ENCODE assay signal across 26 cellular contexts in genomic region chr9:34510506-34511159, GRCh38. TPM values are rescaled to one million over a fixed set of nuclear protein-coding genes. Genes with fewer than 3 reads are reported as not detected.
DNase-seq lines count a peak whose midpoint lies in the region; ATAC-seq and TF ChIP-seq lines count a peak whose summit lies in the region.
"Had no signal": no experiment of that assay in that cellular context is flagged by ENCODE, and none has a peak within 500 bp of the region (broad histone marks: within the 10 kb centered on the region; RNA-seq: fewer than 3 reads in every experiment).

No MANE protein-coding gene starts in this region.

- POLR2A ChIA-PET in activated CD4-positive, alpha-beta T cell treated with anti-CD3 and anti-CD28 coated beads, Interleukin-2, amount 10 ng/mL, durations not matched to agents 7 days and 5 days (lab: Charles Lee) = no interaction called here

- intact Hi-C loops in dendritic cell treated with granulocyte-macrophage colony-stimulating factor and Interleukin-4, amounts not matched to agents 40 ng/mL and 50 ng/mL, for 4 days (cut with micrococcal nuclease) = no loop called here
- intact Hi-C loops in sigmoid colon (cut with DNase I) = no loop called here

- no peak for TF ChIP-seq EP300 in sigmoid colon (IDR thresholded peaks at IDR 0.05)

- H3K4me1 Mint-ChIP-seq in dendritic cell treated with granulocyte-macrophage colony-stimulating factor and Interleukin-4, amounts not matched to agents 40 ng/mL and 50 ng/mL, for 4 days (ENCODE audit: low read depth) = peaks cover 65% of the 10 kb centered on the region
- H3K4me1 Mint-ChIP-seq in activated CD4-positive, alpha-beta T cell treated with anti-CD3 and anti-CD28 coated beads, Interleukin-2, amount 10 ng/mL, durations not matched to agents 7 days and 5 days = no peaks in the 10 kb centered on the region

- no peaks in the 10 kb centered on the region for H3K4me1 ChIP-seq in sigmoid colon

- no peaks in the 10 kb centered on the region for H3K27me3 ChIP-seq in sigmoid colon
- H3K27me3 ChIP-seq: stomach, upper lobe of left lung had no signal

- H3K36me3 Mint-ChIP-seq in dendritic cell treated with granulocyte-macrophage colony-stimulating factor and Interleukin-4, amounts not matched to agents 40 ng/mL and 50 ng/mL, for 4 days (ENCODE audit: low read depth) = no peaks in the 10 kb centered on the region
- no peaks in the 10 kb centered on the region for H3K36me3 Mint-ChIP-seq in activated CD4-positive, alpha-beta T cell treated with anti-CD3 and anti-CD28 coated beads, Interleukin-2, amount 10 ng/mL, durations not matched to agents 7 days and 5 days (ENCODE audit: low read depth)
- H3K36me3 Mint-ChIP-seq: activated naive CD4-positive, alpha-beta T cell treated with anti-CD3 and anti-CD28 coated beads, Interleukin-2, amount 50 U/mL, for 72 hours had no signal

- ATAC-seq in GM21786 (IDR thresholded peaks at IDR 0.05; ENCODE audit: unreplicated experiment) = no peak
- ATAC-seq: activated CD8-positive, alpha-beta T cell treated with anti-CD3 and anti-CD28 coated beads for 36 hours; activated naive CD4-positive, alpha-beta T cell treated with anti-CD3 and anti-CD28 coated beads, Interleukin-2, amount 50 U/mL, for 72 hours; activated T-cell treated with anti-CD3 and anti-CD28 coated beads, Interleukin-2, amount 50 U/mL, for 4 hours; K562; left cardiac atrium had no signal

- H3K27ac Mint-ChIP-seq in dendritic cell treated with granulocyte-macrophage colony-stimulating factor and Interleukin-4, amounts not matched to agents 40 ng/mL and 50 ng/mL, for 4 days = peak overlapping the region; percentile 17
- no peak overlapping the region for H3K27ac Mint-ChIP-seq in activated CD4-positive, alpha-beta T cell treated with anti-CD3 and anti-CD28 coated beads, Interleukin-2, amount 10 ng/mL, durations not matched to agents 7 days and 5 days
- H3K27ac Mint-ChIP-seq: activated CD8-positive, alpha-beta T cell treated with anti-CD3 and anti-CD28 coated beads for 36 hours; activated naive CD4-positive, alpha-beta T cell treated with anti-CD3 and anti-CD28 coated beads, Interleukin-2, amount 50 U/mL, for 72 hours; CD4-positive, alpha-beta T cell; T-helper 2 cell treated with Interferon-gamma antibody and Interleukin-4, amounts not matched to agents 5 μg/mL and 100 μg/mL, for 36 hours had no signal

- no peak for TF ChIP-seq POLR2A in sigmoid colon (IDR thresholded peaks at IDR 0.05)

- no peaks in the 10 kb centered on the region for H3K36me3 ChIP-seq in sigmoid colon
- H3K36me3 ChIP-seq: stomach, upper lobe of left lung had no signal

- DNase-seq in activated CD8-positive, alpha-beta memory T cell treated with anti-CD3 and anti-CD28 coated beads, Interleukin-2, amount 50 U/mL, for 48 hours = peak; percentile 34
- no peak for DNase-seq in activated CD8-positive, alpha-beta memory T cell treated with anti-CD3 and anti-CD28 coated beads for 24 hours
- DNase-seq in NCI-H2227 (lab: John Stamatoyannopoulos, UW; ENCODE audit: unreplicated experiment) = peak; percentile 87
- DNase-seq in sigmoid colon = peak; percentile 10
- DNase-seq in activated CD4-positive, alpha-beta T cell treated with anti-CD3 and anti-CD28 coated beads, Interleukin-2, amount 10 ng/mL, durations not matched to agents 7 days and 5 days = no peak
- no peak for DNase-seq in iPS-NIHi11 (ENCODE audit: low spot score)
- DNase-seq: activated CD8-positive, alpha-beta T cell treated with anti-CD3 and anti-CD28 coated beads for 36 hours; activated T-cell treated with anti-CD3 and anti-CD28 coated beads, Interleukin-2, amount 50 U/mL, for 4 hours; CD4-positive, alpha-beta T cell; DMS79 treated with DMSO at 0.1 percent for 48 hours; GOT3; left cardiac atrium; stimulated activated CD4-positive, alpha-beta T cell treated with anti-CD3 and anti-CD28 coated beads, Interleukin-4, amount 100 ng/mL, for 24 hours; stomach; upper lobe of left lung had no signal

- no peak for TF ChIP-seq CTCF in sigmoid colon (IDR thresholded peaks at IDR 0.05)

- WGBS in sigmoid colon, 2 donors = 62 to 74% methylated on average over 12 of the region's 12 CpGs

- H3K4me3 ChIP-seq in sigmoid colon = no peak overlapping the region
- H3K4me3 ChIP-seq: K562, SK-N-MC, smooth muscle cell, stomach, upper lobe of left lung had no signal

- CTCF ChIA-PET in activated CD4-positive, alpha-beta T cell treated with anti-CD3 and anti-CD28 coated beads, Interleukin-2, amount 10 ng/mL, durations not matched to agents 7 days and 5 days (lab: Charles Lee) = interaction anchor here (1.6 kb wide), 2 partner anchors 9 to 14 kb away, joined by 3 to 4 read pairs; no protein-coding TSS in a partner anchor

- H3K9me3 ChIP-seq in sigmoid colon = no peaks in the 10 kb centered on the region
- H3K9me3 ChIP-seq: stomach, upper lobe of left lung had no signal

- H3K9me3 Mint-ChIP-seq in dendritic cell treated with granulocyte-macrophage colony-stimulating factor and Interleukin-4, amounts not matched to agents 40 ng/mL and 50 ng/mL, for 4 days = no peaks in the 10 kb centered on the region
- no peaks in the 10 kb centered on the region for H3K9me3 Mint-ChIP-seq in activated CD4-positive, alpha-beta T cell treated with anti-CD3 and anti-CD28 coated beads, Interleukin-2, amount 10 ng/mL, durations not matched to agents 7 days and 5 days
- H3K9me3 Mint-ChIP-seq: activated CD8-positive, alpha-beta T cell treated with anti-CD3 and anti-CD28 coated beads for 36 hours; activated naive CD4-positive, alpha-beta T cell treated with anti-CD3 and anti-CD28 coated beads, Interleukin-2, amount 50 U/mL, for 72 hours; activated T-cell treated with anti-CD3 and anti-CD28 coated beads, Interleukin-2, amount 50 U/mL, for 4 hours; CD4-positive, alpha-beta T cell; nephron; T-helper 2 cell treated with Interferon-gamma antibody and Interleukin-4, amounts not matched to agents 5 μg/mL and 100 μg/mL, for 36 hours had no signal

- no peak overlapping the region for H3K27ac ChIP-seq in sigmoid colon
- H3K27ac ChIP-seq: SK-N-MC, stomach, upper lobe of left lung had no signal

- H3K4me3 Mint-ChIP-seq in dendritic cell treated with granulocyte-macrophage colony-stimulating factor and Interleukin-4, amounts not matched to agents 40 ng/mL and 50 ng/mL, for 4 days = no peak overlapping the region
- H3K4me3 Mint-ChIP-seq in activated CD4-positive, alpha-beta T cell treated with anti-CD3 and anti-CD28 coated beads, Interleukin-2, amount 10 ng/mL, durations not matched to agents 7 days and 5 days = no peak overlapping the region
- H3K4me3 Mint-ChIP-seq: activated CD8-positive, alpha-beta T cell treated with anti-CD3 and anti-CD28 coated beads for 36 hours; activated T-cell treated with anti-CD3 and anti-CD28 coated beads, Interleukin-2, amount 50 U/mL, for 4 hours; CD4-positive, alpha-beta T cell; nephron; T-helper 2 cell treated with Interferon-gamma antibody and Interleukin-4, amounts not matched to agents 5 μg/mL and 100 μg/mL, for 36 hours had no signal

- peaks cover 23% of the 10 kb centered on the region for H3K27me3 Mint-ChIP-seq in dendritic cell treated with granulocyte-macrophage colony-stimulating factor and Interleukin-4, amounts not matched to agents 40 ng/mL and 50 ng/mL, for 4 days
- H3K27me3 Mint-ChIP-seq in activated CD4-positive, alpha-beta T cell treated with anti-CD3 and anti-CD28 coated beads, Interleukin-2, amount 10 ng/mL, durations not matched to agents 7 days and 5 days = no peaks in the 10 kb centered on the region
- H3K27me3 Mint-ChIP-seq: activated CD8-positive, alpha-beta T cell treated with anti-CD3 and anti-CD28 coated beads for 36 hours had no signal

RNA-seq across cellular contexts. Expression of gene ENHO, which starts 12.2 kb away (rescaled TPM):
- 1 to 10 TPM in 1 of 4 donors, not detected in 3; 2.5 TPM for total RNA-seq in sigmoid colon
- polyA plus RNA-seq in sigmoid colon = 1 to 10 TPM; 1.9 to 7.4 (median 6.0) TPM
- not detected for total RNA-seq in activated CD4-positive, alpha-beta T cell treated with anti-CD3 and anti-CD28 coated beads, Interleukin-2, amount 10 ng/mL, durations not matched to agents 7 days and 5 days
- total RNA-seq: activated CD8-positive, alpha-beta T cell treated with anti-CD3 and anti-CD28 coated beads for 36 hours; activated T-cell treated with anti-CD3 and anti-CD28 coated beads, Interleukin-2, amount 50 U/mL, for 4 hours; glomerular endothelial cell; smooth muscle cell had no signal
- polyA plus RNA-seq: K562 had no signal

RNA-seq across cellular contexts. Expression of gene DNAI1, which starts 52.0 kb away (rescaled TPM):
- total RNA-seq in sigmoid colon = under 1 TPM in 1 of 4 donors, not detected in 3; under 0.01 TPM
- under 1 TPM in 1 of 3 donors, not detected in 2; 0.01 TPM for polyA plus RNA-seq in sigmoid colon
- not detected for total RNA-seq in activated CD4-positive, alpha-beta T cell treated with anti-CD3 and anti-CD28 coated beads, Interleukin-2, amount 10 ng/mL, durations not matched to agents 7 days and 5 days
- total RNA-seq: activated T-cell treated with anti-CD3 and anti-CD28 coated beads, Interleukin-2, amount 50 U/mL, for 4 hours; CD4-positive, alpha-beta T cell; glomerular endothelial cell; K562; pulmonary artery endothelial cell; RPMI7951; smooth muscle cell had no signal

RNA-seq across cellular contexts. Expression of gene FAM219A, which starts 52.3 kb away (rescaled TPM):
- 10 to 100 TPM in 1 of 4 donors, 1 to 10 TPM in 3; 7.4 to 10.2 (median 8.8) TPM for total RNA-seq in sigmoid colon
- polyA plus RNA-seq in sigmoid colon = 1 to 10 TPM; 3.0 to 7.9 (median 3.2) TPM
- total RNA-seq in activated CD4-positive, alpha-beta T cell treated with anti-CD3 and anti-CD28 coated beads, Interleukin-2, amount 10 ng/mL, durations not matched to agents 7 days and 5 days = 10 to 100 TPM; 11.6 to 12.7 TPM

Comparison
In these comparisons a context has a peak if more than half of its experiments do, and no peak if none do; other contexts are left out.
1. DNase-seq: peak in activated CD8-positive, alpha-beta memory T cell treated with anti-CD3 and anti-CD28 coated beads, Interleukin-2, amount 50 U/mL, for 48 hours (single experiment), NCI-H2227 (single experiment) and sigmoid colon (single experiment); none in activated CD8-positive, alpha-beta memory T cell treated with anti-CD3 and anti-CD28 coated beads for 24 hours (single experiment), activated CD4-positive, alpha-beta T cell treated with anti-CD3 and anti-CD28 coated beads, Interleukin-2, amount 10 ng/mL, durations not matched to agents 7 days and 5 days (single experiment) and iPS-NIHi11 (single experiment).